10 cellular contexts compared by ENCODE assay signal in genomic region chr6:116931456-116931855, GRCh38. TPM values are rescaled to one million over a fixed set of nuclear protein-coding genes. Genes with fewer than 3 reads are reported as not detected.
"Had no signal": no experiment of that assay in that cellular context is flagged by ENCODE, and none has a peak within 500 bp of the region (broad histone marks: within the 10 kb centered on the region; RNA-seq: fewer than 3 reads in every experiment).

No MANE protein-coding gene starts in this region.

- H3K4me2 ChIP-seq: GM23338, KMS-11 had no signal

- H2AFZ ChIP-seq: GM23338 had no signal

- H3K9ac ChIP-seq: KMS-11 had no signal

- H3K4me3 ChIP-seq: GM23338 had no signal

- DNase-seq: H9, HCEC 1CT, HFFc6, KBM-7 had no signal

- ATAC-seq: GM23338, HepG2 had no signal

- H3K27ac ChIP-seq: HL-60, KMS-11 had no signal

RNA-seq across cellular contexts. Expression of gene RFX6, which starts 54.4 kb away (rescaled TPM):
- total RNA-seq: H1, H9, HepG2, HFFc6, HT1080 had no signal
